In the genomic region with DNA sequence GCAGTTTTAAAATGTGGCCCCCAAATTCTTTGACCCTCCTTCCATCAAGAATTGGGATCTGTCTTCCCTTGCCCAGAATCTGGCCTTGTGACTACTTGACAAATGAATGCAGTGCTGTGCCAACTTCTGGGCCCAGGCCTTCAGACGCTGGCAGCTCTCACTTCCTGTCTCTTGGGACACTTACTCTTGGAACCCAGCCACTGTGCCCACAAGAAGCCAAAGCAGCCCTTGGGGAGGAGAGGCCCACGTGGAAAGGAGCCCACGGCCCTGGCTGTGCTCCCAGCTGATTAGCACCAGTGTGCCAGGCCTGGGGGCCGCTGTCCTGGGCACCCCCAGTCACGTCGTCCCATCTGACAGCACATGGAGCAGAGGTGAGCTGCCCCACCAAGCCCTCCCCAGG, we compare ENCODE assay signal across 9 cellular contexts. TPM values are rescaled to one million over a fixed set of nuclear protein-coding genes. Genes with fewer than 3 reads are reported as not detected.
DNase-seq lines count a peak whose midpoint lies in the region; ATAC-seq, FAIRE-seq and TF ChIP-seq lines count a peak whose summit lies in the region.
"Had no signal": no experiment of that assay in that cellular context is flagged by ENCODE, and none has a peak within 500 bp of the region (broad histone marks: within the 10 kb centered on the region; RNA-seq: fewer than 3 reads in every experiment).

No MANE protein-coding gene starts in this region.

- H3K27ac ChIP-seq in BLaER1 (no peak overlapping the region), esophagus squamous epithelium (peak overlapping the region in 1 of 4 donors; percentile 41)
- H3K27ac ChIP-seq in CD4-positive, alpha-beta T cell (ENCODE audit: low read depth, low read length), result no peak overlapping the region

- H4K20me1 ChIP-seq in BLaER1, result peaks cover 29% of the 10 kb centered on the region

- H3K4me1 Mint-ChIP-seq in central memory CD8-positive, alpha-beta T cell, result peaks cover 28% of the 10 kb centered on the region
- no peaks in the 10 kb centered on the region for H3K4me1 Mint-ChIP-seq in CD4-positive, alpha-beta T cell (ENCODE audit: low read depth)

- DNase-seq in NCI-H1436 (lab: John Stamatoyannopoulos, UW), result peak; percentile 81
- no peak for DNase-seq in central memory CD8-positive, alpha-beta T cell (ENCODE audit: low spot score in 2 of 2)
- DNase-seq in medulla oblongata (ENCODE audit: extremely low spot score), result peak; percentile 92
- no peak for DNase-seq in esophagus squamous epithelium (lab: John Stamatoyannopoulos, UW)
- DNase-seq in CD4-positive, alpha-beta T cell, result no peak
- DNase-seq in D721Med (ENCODE audit: insufficient read length, low spot score), result no peak
- DNase-seq: effector memory CD4-positive, alpha-beta T cell had no signal

- CTCF ChIA-PET in CD4-positive, alpha-beta T cell (lab: Charles Lee), result no interaction called here

- H3K4me1 ChIP-seq in BLaER1 (peaks cover 38% of the 10 kb centered on the region), esophagus squamous epithelium (peaks cover 0 to 41% (median 28%) of the 10 kb centered on the region in 3 donors)

- no peak for FAIRE-seq in D721Med (lab: Jason Lieb, UNC)

- POLR2A ChIA-PET in CD4-positive, alpha-beta T cell (lab: Charles Lee), result no interaction called here

- no peaks in the 10 kb centered on the region for H3K9me3 Mint-ChIP-seq in central memory CD8-positive, alpha-beta T cell
- H3K9me3 Mint-ChIP-seq in CD4-positive, alpha-beta T cell, result no peaks in the 10 kb centered on the region

- TF ChIP-seq CTCF in esophagus squamous epithelium (IDR thresholded peaks at IDR 0.05) (no peak), D721Med (IDR thresholded peaks at IDR 0.05; ENCODE audit: insufficient read depth, missing control alignments) (no peak)
- no peak for TF ChIP-seq CTCF in CD4-positive, alpha-beta T cell (IDR thresholded peaks at IDR 0.05)

- 33% methylated on average over 4 of the region's 6 CpGs; no CpG with 5 or more reads in 1 of the 2 donors for WGBS in esophagus squamous epithelium, 2 donors

- H3K36me3 ChIP-seq in BLaER1 (no peaks in the 10 kb centered on the region), esophagus squamous epithelium (no peaks in the 10 kb centered on the region)

- H3K27me3 Mint-ChIP-seq in central memory CD8-positive, alpha-beta T cell, result peaks cover 2% of the 10 kb centered on the region
- no peaks in the 10 kb centered on the region for H3K27me3 Mint-ChIP-seq in CD4-positive, alpha-beta T cell

- no peak overlapping the region for H3K9ac ChIP-seq in BLaER1

- H3K4me2 ChIP-seq in BLaER1, result peak overlapping the region; percentile 80

- peak overlapping the region; percentile 54 for H3K27ac Mint-ChIP-seq in central memory CD8-positive, alpha-beta T cell (ENCODE audit: low read depth)
- H3K27ac Mint-ChIP-seq in CD4-positive, alpha-beta T cell, result no peak overlapping the region

- no peak for TF ChIP-seq POLR2A in esophagus squamous epithelium (IDR thresholded peaks at IDR 0.05)

- H3K4me3 Mint-ChIP-seq in central memory CD8-positive, alpha-beta T cell, result peak overlapping the region; percentile 39
- H3K4me3 Mint-ChIP-seq in CD4-positive, alpha-beta T cell, result no peak overlapping the region

- peaks cover 2% of the 10 kb centered on the region for H3K36me3 Mint-ChIP-seq in central memory CD8-positive, alpha-beta T cell (ENCODE audit: insufficient read depth)
- no peaks in the 10 kb centered on the region for H3K36me3 Mint-ChIP-seq in CD4-positive, alpha-beta T cell (ENCODE audit: low read depth)

- H3K4me3 ChIP-seq in BLaER1, result no peak overlapping the region
- no peak overlapping the region for H3K4me3 ChIP-seq in esophagus squamous epithelium

- H3K9me3 ChIP-seq in BLaER1 (no peaks in the 10 kb centered on the region), esophagus squamous epithelium (no peaks in the 10 kb centered on the region)
- no peaks in the 10 kb centered on the region for H3K9me3 ChIP-seq in CD4-positive, alpha-beta T cell (ENCODE audit: control insufficient read depth, low read length)

- ATAC-seq in central memory CD8-positive, alpha-beta T cell (replicated peaks; ENCODE audit: extremely low read depth, poor library complexity, severe bottlenecking), result no peak
- ATAC-seq in CD4-positive, alpha-beta T cell (ENCODE audit: poor library complexity), result no peak
- no peak for ATAC-seq in HG02938 (IDR thresholded peaks at IDR 0.05; ENCODE audit: unreplicated experiment)

- intact Hi-C loops in esophagus squamous epithelium (cut with DNase I), result no loop called here
- intact Hi-C loops in CD4-positive, alpha-beta T cell (cut with DNase I, micrococcal nuclease), result no loop called here

- peaks cover 34% of the 10 kb centered on the region for H3K27me3 ChIP-seq in BLaER1
- H3K27me3 ChIP-seq in esophagus squamous epithelium, result no peaks in the 10 kb centered on the region
- no peaks in the 10 kb centered on the region for H3K27me3 ChIP-seq in CD4-positive, alpha-beta T cell (ENCODE audit: control insufficient read depth, insufficient read depth, low read length)

RNA-seq across cellular contexts. Expression of a gene that starts 56.6 kb away (rescaled TPM):
- total RNA-seq in esophagus squamous epithelium, result 1,000 to 10,000 TPM; 1,246 to 1,858 (median 1,428) TPM
- 1,000 to 10,000 TPM; 4,138 to 4,142 TPM for total RNA-seq in CD4-positive, alpha-beta T cell

Comparison
In these comparisons a context has a peak if more than half of its experiments do, and no peak if none do; other contexts are left out.
1. DNase-seq: peak in NCI-H1436 (single experiment) and medulla oblongata (single experiment); none in central memory CD8-positive, alpha-beta T cell (0 of 2), esophagus squamous epithelium (single experiment), CD4-positive, alpha-beta T cell (0 of 10) and D721Med (single experiment).